9 cellular contexts compared by ENCODE assay signal in genomic region chr17:17683710-17684365, GRCh38. TPM values are rescaled to one million over a fixed set of nuclear protein-coding genes. Genes with fewer than 3 reads are reported as not detected.
DNase-seq lines count a peak whose midpoint lies in the region; ATAC-seq and TF ChIP-seq lines count a peak whose summit lies in the region.
"Had no signal": no experiment of that assay in that cellular context is flagged by ENCODE, and none has a peak within 500 bp of the region (broad histone marks: within the 10 kb centered on the region; RNA-seq: fewer than 3 reads in every experiment).

No MANE protein-coding gene starts in this region.

- ATAC-seq in left ventricle myocardium superior = no peak
- ATAC-seq in activated CD4-positive, CD25-positive, alpha-beta regulatory T cell treated with anti-CD3 and anti-CD28 coated beads, Interleukin-2, amount 50 U/mL, for 24 hours = no peak

- H2BK5ac ChIP-seq in mesenchymal stem cell (ENCODE audit: low read depth, low read length, poor library complexity, severe bottlenecking) = no peak overlapping the region

- no peak overlapping the region for H3K14ac ChIP-seq in mesenchymal stem cell (ENCODE audit: low read length in 2 of 2)

- H3K23ac ChIP-seq in mesenchymal stem cell (ENCODE audit: low read length in 2 of 2) = no peak overlapping the region

- peak overlapping the region; percentile 11 to 96 for H2BK12ac ChIP-seq in mesenchymal stem cell (ENCODE audit: low read length in 2 of 2)

- no peaks in the 10 kb centered on the region for H3K9me3 ChIP-seq in cardiac muscle cell (ENCODE audit: low read depth)
- H3K9me3 ChIP-seq in mesenchymal stem cell (ENCODE audit: control insufficient read depth, low read length) = no peaks in the 10 kb centered on the region

- peaks cover 4% of the 10 kb centered on the region for H3K79me1 ChIP-seq in mesenchymal stem cell (replicated peaks; ENCODE audit: low read length, poor library complexity, severe bottlenecking)

- TF ChIP-seq CTCF in cardiac muscle cell (IDR thresholded peaks at IDR 0.05; ENCODE audit: low read depth, low read length) = no peak
- TF ChIP-seq CTCF in astrocyte of the spinal cord (IDR thresholded peaks at IDR 0.05; ENCODE audit: low read depth, low read length) = no peak

- H3K4me1 ChIP-seq in cardiac muscle cell (ENCODE audit: low read depth) (peaks cover 8% of the 10 kb centered on the region), mesenchymal stem cell (ENCODE audit: control insufficient read depth, insufficient read depth, low read depth, low read length) (peaks cover 38% of the 10 kb centered on the region), urinary bladder (ENCODE audit: insufficient read depth) (peaks cover 2% of the 10 kb centered on the region)

- H3K18ac ChIP-seq in mesenchymal stem cell (ENCODE audit: low read depth in 1 of 2, low read length in 2 of 2) = peak overlapping the region; percentile 50 to 81

- H2AK5ac ChIP-seq in mesenchymal stem cell (ENCODE audit: low read length, severe bottlenecking) = peak overlapping the region; percentile 87

- peak overlapping the region; percentile 76 for H3K4me2 ChIP-seq in mesenchymal stem cell (ENCODE audit: low read length, poor library complexity, severe bottlenecking)

- peaks cover 15% of the 10 kb centered on the region for H3K27me3 ChIP-seq in cardiac muscle cell
- peaks cover 4 to 5% of the 10 kb centered on the region in 2 experiments for H3K27me3 ChIP-seq in mesenchymal stem cell (ENCODE audit: control insufficient read depth in 1 of 2, insufficient read depth in 1 of 2, low read length in 2 of 2)

- H3K4me3 ChIP-seq in cardiac muscle cell (peak overlapping the region; percentile 78), astrocyte of the spinal cord (ENCODE audit: low read depth, low read length) (peak overlapping the region; percentile 70), mesenchymal stem cell (ENCODE audit: insufficient read depth in 1 of 2, low read depth in 1 of 2, low read length in 2 of 2) (peak overlapping the region in 1 of 2 experiments; percentile 80), urinary bladder (ENCODE audit: low read depth, low read length) (no peak overlapping the region)

- WGBS in mesenchymal stem cell = 84% methylated on average over 5 of the region's 7 CpGs
- WGBS in urinary bladder = 80% methylated on average over 7 of the region's 7 CpGs

- no peak for DNase-seq in cardiac muscle cell (ENCODE audit: low read depth in 1 of 2, low spot score in 1 of 2)
- DNase-seq in left ventricle myocardium superior = no peak
- DNase-seq in astrocyte of the spinal cord (ENCODE audit: low read depth, low spot score) = no peak
- DNase-seq in mesenchymal stem cell = peak; percentile 76
- no peak for DNase-seq in activated CD8-positive, alpha-beta memory T cell treated with anti-CD3 and anti-CD28 coated beads, Interleukin-2, amount 50 U/mL, for 4 hours
- DNase-seq in Ammon's horn (ENCODE audit: low spot score) = no peak
- DNase-seq: DMS79 had no signal

- H2BK120ac ChIP-seq in mesenchymal stem cell (ENCODE audit: low read depth, low read length) = peak overlapping the region; percentile 90

- H3K4ac ChIP-seq in mesenchymal stem cell (ENCODE audit: low read depth in 1 of 2, low read length in 2 of 2) = peak overlapping the region; percentile 38 to 69

- peak overlapping the region; percentile 56 for H4K8ac ChIP-seq in mesenchymal stem cell (ENCODE audit: low read length)

- H3K9ac ChIP-seq in mesenchymal stem cell (ENCODE audit: low read length) = peak overlapping the region; percentile 93

- in situ Hi-C loops in astrocyte of the spinal cord (cut with HindIII; ENCODE audit: low sequenced_read_pairs) = no loop called here

- intact Hi-C loops in left ventricle myocardium superior (cut with micrococcal nuclease) = loop anchor here (10.0 kb wide), 1 partner anchor 171 kb away; no protein-coding TSS in a partner anchor

- H2BK15ac ChIP-seq in mesenchymal stem cell (ENCODE audit: low read depth, poor library complexity, severe bottlenecking) = peak overlapping the region; percentile 1

- no peaks in the 10 kb centered on the region for H3K36me3 ChIP-seq in cardiac muscle cell
- H3K36me3 ChIP-seq in mesenchymal stem cell (ENCODE audit: control insufficient read depth in 1 of 2, insufficient read depth in 2 of 2, low read depth in 1 of 2, low read length in 2 of 2) = no peaks in the 10 kb centered on the region
- H3K36me3 ChIP-seq in urinary bladder (ENCODE audit: insufficient read depth) = no peaks in the 10 kb centered on the region

- peak overlapping the region; percentile 89 for H4K91ac ChIP-seq in mesenchymal stem cell (ENCODE audit: low read length)

- H3K27ac ChIP-seq in cardiac muscle cell (peak overlapping the region; percentile 76), mesenchymal stem cell (ENCODE audit: low read length, poor library complexity, severe bottlenecking) (peak overlapping the region; percentile 61), urinary bladder (ENCODE audit: low read depth) (peak overlapping the region; percentile 95)

- H2AFZ ChIP-seq in mesenchymal stem cell (ENCODE audit: low read depth, low read length) = no peak overlapping the region

RNA-seq across cellular contexts. Expression of gene RAI1, which starts 2.6 kb away (rescaled TPM):
- total RNA-seq in cardiac muscle cell (29.7 and 46.2 TPM in 2 replicates), left ventricle myocardium superior (30.1 TPM), urinary bladder (17.5 TPM)
- polyA plus RNA-seq in cardiac muscle cell (19.9 and 20.2 TPM in 2 replicates), urinary bladder (20.2 TPM)
- 24.1 TPM for polyA plus RNA-seq in mesenchymal stem cell (2013, experiment 1 of 2)
- 22.8 TPM for polyA plus RNA-seq in mesenchymal stem cell (2013, experiment 2 of 2)
